Comparison of ENCODE assay signal across 10 cellular contexts in the genomic region with DNA sequence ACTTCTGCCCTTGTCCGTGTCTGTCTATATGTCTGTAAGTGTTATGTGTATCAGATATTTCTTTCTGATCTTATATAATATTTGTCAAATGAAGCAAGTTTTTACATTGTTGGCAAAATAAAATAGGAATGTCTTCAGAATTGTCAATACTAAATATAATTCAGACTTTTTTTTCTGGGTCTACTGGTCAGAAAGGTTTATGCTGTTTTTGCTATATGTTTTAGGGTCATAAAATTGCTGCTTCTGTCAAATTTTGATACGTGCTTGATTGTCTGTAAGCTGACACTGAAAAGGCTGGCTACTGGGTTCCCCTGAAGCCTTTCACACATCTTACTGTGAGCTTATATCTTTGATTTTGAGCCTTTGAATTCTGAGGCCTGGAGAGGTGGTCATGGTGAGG. TPM values are rescaled to one million over a fixed set of nuclear protein-coding genes. Genes with fewer than 3 reads are reported as not detected.
"Had no signal": no experiment of that assay in that cellular context is flagged by ENCODE, and none has a peak within 500 bp of the region (broad histone marks: within the 10 kb centered on the region; RNA-seq: fewer than 3 reads in every experiment).

No MANE protein-coding gene starts in this region.

- FAIRE-seq: H54 had no signal

- DNase-seq: GM23248, GOT3, H7, H9, HCEC 1CT, HFFc6 had no signal

- H3K9ac ChIP-seq: GM23248 had no signal

- H2AFZ ChIP-seq: GM23248, GM23338 had no signal

- H3K36me3 ChIP-seq: HAP-1 had no signal

- H3K27ac ChIP-seq: GM23248 had no signal

- H3K4me3 ChIP-seq: GM23248, GM23338, HAP-1 had no signal

- H3K9me3 ChIP-seq: HAP-1 had no signal

- H3K4me2 ChIP-seq: GM23338 had no signal

RNA-seq across cellular contexts. Expression of gene LGSN, which starts 20.1 kb away (rescaled TPM):
- total RNA-seq: GM23248, H4, HFFc6 had no signal
- polyA plus RNA-seq: GM23248 had no signal
